Comparison of ENCODE assay signal across 17 cellular contexts in genomic region chr2:46135936-46136335, GRCh38.
A peak's percentile ranks its signal among the peaks of the same experiment; 100 is the strongest.
DNase-seq lines count a peak whose midpoint lies in the region; ATAC-seq, FAIRE-seq and TF ChIP-seq lines count a peak whose summit lies in the region.
"Had no signal": no experiment of that assay in that cellular context is flagged by ENCODE, and none has a peak within 500 bp of the region (broad histone marks: within the 10 kb centered on the region; RNA-seq: fewer than 3 reads in every experiment).

No MANE protein-coding gene starts in this region.

- H3K4me1 ChIP-seq in heart right ventricle (peaks cover 5 to 43% (median 32%) of the 10 kb centered on the region in 9 donors), kidney (ENCODE audit: control insufficient read depth in 1 of 2, insufficient read depth in 1 of 2, low read depth in 1 of 2, low read length in 2 of 2) (peaks cover 4 to 5% of the 10 kb centered on the region in 2 donors)

- no peaks in the 10 kb centered on the region for H3K27me3 Mint-ChIP-seq in osteocyte (ENCODE audit: unreplicated experiment)
- H3K27me3 Mint-ChIP-seq: activated T-helper 17 cell treated with anti-CD3 and anti-CD28 coated beads, Interleukin-2, amount 50 U/mL, for 72 hours had no signal

- H3K27ac ChIP-seq in heart right ventricle: peak overlapping the region; percentile 1 to 85 (median 73)
- no peak overlapping the region for H3K27ac ChIP-seq in kidney (ENCODE audit: low read depth in 2 of 2, low read length in 2 of 2)

- H3K27me3 ChIP-seq in heart right ventricle: no peaks in the 10 kb centered on the region
- H3K27me3 ChIP-seq: esophagus squamous epithelium had no signal

- no peak overlapping the region for H3K4me3 Mint-ChIP-seq in osteocyte (ENCODE audit: unreplicated experiment)
- H3K4me3 Mint-ChIP-seq: activated T-helper 17 cell treated with anti-CD3 and anti-CD28 coated beads, Interleukin-2, amount 50 U/mL, for 72 hours; nephron progenitor cell had no signal

- ATAC-seq in heart right ventricle (peak; percentile 11 to 66 (median 49)), GM19397 (IDR thresholded peaks at IDR 0.05; ENCODE audit: unreplicated experiment) (no peak)
- ATAC-seq: activated T-helper 17 cell treated with anti-CD3 and anti-CD28 coated beads, Interleukin-2, amount 50 U/mL, for 72 hours had no signal

- WGBS in heart right ventricle, 2 donors: 51 to 60% methylated on average over 6 of the region's 6 CpGs

- peaks cover 3% of the 10 kb centered on the region for H3K36me3 Mint-ChIP-seq in osteocyte (ENCODE audit: unreplicated experiment)

- peak overlapping the region; percentile 43 for H3K27ac Mint-ChIP-seq in osteocyte (ENCODE audit: unreplicated experiment)
- H3K27ac Mint-ChIP-seq: activated T-helper 17 cell treated with anti-CD3 and anti-CD28 coated beads, Interleukin-2, amount 50 U/mL, for 72 hours; nephron progenitor cell had no signal

- DNase-seq in AG20443 (ENCODE audit: low spot score): peak; percentile 37
- peak; percentile 94 for DNase-seq in amniotic epithelial cell (ENCODE audit: low read depth)
- no peak for DNase-seq in heart right ventricle
- DNase-seq in osteocyte (ENCODE audit: extremely low spot score, unreplicated experiment): peak; percentile 3
- DNase-seq in kidney: no peak
- no peak for DNase-seq in NCI-H69 (lab: John Stamatoyannopoulos, UW)
- no peak for DNase-seq in epidermal melanocyte (ENCODE audit: insufficient read length, low spot score)
- DNase-seq: activated CD4-positive, alpha-beta T cell treated with anti-CD3 and anti-CD28 coated beads, Interleukin-2, amount 50 U/mL, for 48 hours; Calu3; cerebellar nuclear complex; esophagus squamous epithelium; NCI-H1417; NCI-H524 treated with DMSO at 0.1 percent for 48 hours; nephron progenitor cell had no signal

- H3K4me1 Mint-ChIP-seq in osteocyte (ENCODE audit: unreplicated experiment): peaks cover 19% of the 10 kb centered on the region
- H3K4me1 Mint-ChIP-seq: activated T-helper 17 cell treated with anti-CD3 and anti-CD28 coated beads, Interleukin-2, amount 50 U/mL, for 72 hours; nephron progenitor cell had no signal

- H3K36me3 ChIP-seq in heart right ventricle (no peaks in the 10 kb centered on the region), kidney (ENCODE audit: control insufficient read depth in 1 of 2, insufficient read depth in 2 of 2, low read length in 2 of 2) (no peaks in the 10 kb centered on the region)
- H3K36me3 ChIP-seq: esophagus squamous epithelium had no signal

- no peak overlapping the region for H3K9ac ChIP-seq in kidney (ENCODE audit: low read length in 2 of 2)

- no peaks in the 10 kb centered on the region for H3K9me3 Mint-ChIP-seq in osteocyte (ENCODE audit: unreplicated experiment)
- H3K9me3 Mint-ChIP-seq: activated T-helper 17 cell treated with anti-CD3 and anti-CD28 coated beads, Interleukin-2, amount 50 U/mL, for 72 hours; nephron progenitor cell had no signal

- H3K4me3 ChIP-seq in heart right ventricle (no peak overlapping the region), kidney (ENCODE audit: low read length in 2 of 2) (no peak overlapping the region)
- H3K4me3 ChIP-seq: esophagus squamous epithelium, skin epidermis had no signal

- H3K9me3 ChIP-seq in heart right ventricle (no peaks in the 10 kb centered on the region), kidney (ENCODE audit: control insufficient read depth in 1 of 2, low read length in 2 of 2) (no peaks in the 10 kb centered on the region)
- H3K9me3 ChIP-seq: esophagus squamous epithelium had no signal

- TF ChIP-seq CTCF in heart right ventricle (IDR thresholded peaks at IDR 0.05): no peak
- no peak for TF ChIP-seq CTCF in osteocyte (IDR thresholded peaks at IDR 0.05)
- no peak for TF ChIP-seq CTCF in kidney (IDR thresholded peaks at IDR 0.05; ENCODE audit: borderline replicate concordance, extremely low read depth, insufficient read depth)

- no peak for FAIRE-seq in kidney (lab: Jason Lieb, UNC)

- intact Hi-C loops in heart right ventricle (cut with DNase I) (loop anchor here in 1 of 10 donors (5.0 kb wide), 1 partner anchor 141 kb away; no protein-coding TSS in a partner anchor), kidney (cut with DNase I) (no loop called here)

Comparison
In these comparisons a context has a peak if more than half of its experiments do, and no peak if none do; other contexts are left out.
1. DNase-seq: peak in AG20443 (single experiment), amniotic epithelial cell (single experiment) and osteocyte (single experiment); none in heart right ventricle (0 of 2), kidney (single experiment), NCI-H69 (single experiment) and epidermal melanocyte (single experiment).
2. H3K27ac ChIP-seq: peak in heart right ventricle (10 of 10); none in kidney (0 of 2).